In genomic region chr10:100551733-100552132, GRCh38 we compare ENCODE assay signal across 20 cellular contexts. TPM values are rescaled to one million over a fixed set of nuclear protein-coding genes. Genes with fewer than 3 reads are reported as not detected.
DNase-seq lines count a peak whose midpoint lies in the region; ATAC-seq, FAIRE-seq and TF ChIP-seq lines count a peak whose summit lies in the region.
"Had no signal": no experiment of that assay in that cellular context is flagged by ENCODE, and none has a peak within 500 bp of the region (broad histone marks: within the 10 kb centered on the region; RNA-seq: fewer than 3 reads in every experiment).

No MANE protein-coding gene starts in this region.

- no peaks in the 10 kb centered on the region for H3K27me3 Mint-ChIP-seq in progenitor cell of endocrine pancreas

- H3K27ac ChIP-seq in heart right ventricle = no peak overlapping the region
- H3K27ac ChIP-seq in HUES6 (ENCODE audit: low read depth, low read length) = no peak overlapping the region
- H3K27ac ChIP-seq in K562 (ENCODE audit: extremely low read depth, low read depth, low read length) = no peak overlapping the region
- H3K27ac ChIP-seq in upper lobe of left lung = no peak overlapping the region

- H2AFZ ChIP-seq in K562 (ENCODE audit: low read depth, low read length) = no peak overlapping the region

- H3K9me3 ChIP-seq in heart right ventricle = no peaks in the 10 kb centered on the region
- no peaks in the 10 kb centered on the region for H3K9me3 ChIP-seq in HUES6 (ENCODE audit: control insufficient read depth, insufficient read depth, low read depth, low read length)
- H3K9me3 ChIP-seq in K562 (replicated peaks; ENCODE audit: control insufficient read depth, insufficient read depth, low read depth, low read length) = no peaks in the 10 kb centered on the region
- H3K9me3 ChIP-seq in upper lobe of left lung = no peaks in the 10 kb centered on the region
- H3K9me3 ChIP-seq: BE2C had no signal

- H4K20me1 ChIP-seq in K562 (replicated peaks; ENCODE audit: control insufficient read depth, insufficient read depth, low read length) = no peaks in the 10 kb centered on the region

- H3K9ac ChIP-seq in HUES6 (ENCODE audit: low read length) (peak overlapping the region; percentile 23), K562 (ENCODE audit: insufficient read depth in 1 of 2, low read depth in 2 of 2, low read length in 2 of 2) (no peak overlapping the region)

- no peak overlapping the region for H3K4me2 ChIP-seq in K562 (ENCODE audit: insufficient read depth, low read length)

- TF ChIP-seq POLR2A in K562 (conservative IDR thresholded peaks at IDR 0.05) (no peak), upper lobe of left lung (IDR thresholded peaks at IDR 0.05) (no peak)

- TF ChIP-seq EP300 in K562 (IDR thresholded peaks at IDR 0.05; ENCODE audit: low read length) (no peak), upper lobe of left lung (IDR thresholded peaks at IDR 0.05) (no peak)

- CTCF ChIA-PET in K562 (lab: Yijun Ruan, JAX; ENCODE audit: low intra/inter-chr PET ratio) = no interaction called here

- H3K4me3 Mint-ChIP-seq in progenitor cell of endocrine pancreas (ENCODE audit: low read depth) = no peak overlapping the region
- H3K4me3 Mint-ChIP-seq: CD14-positive monocyte; CD8-positive, alpha-beta T cell had no signal

- no peaks in the 10 kb centered on the region for H3K9me3 Mint-ChIP-seq in progenitor cell of endocrine pancreas (ENCODE audit: low read depth)
- H3K9me3 Mint-ChIP-seq: CD14-positive monocyte; CD8-positive, alpha-beta T cell had no signal

- no peaks in the 10 kb centered on the region for H3K9me1 ChIP-seq in K562 (ENCODE audit: control insufficient read depth, insufficient read depth, low read length)

- in situ Hi-C loops in K562 (cut with MboI) = loop anchor here (10.0 to 25.0 kb wide), 2 partner anchors 311 to 463 kb away; no protein-coding TSS in a partner anchor

- WGBS in heart right ventricle, 2 donors = 65 to 69% methylated on average over 6 of the region's 6 CpGs
- 53% methylated on average over 6 of the region's 6 CpGs for WGBS in K562 (ENCODE audit: insufficient coverage, low coverage, missing lambda C conversion rate)
- WGBS in upper lobe of left lung, 2 donors = 63 to 89% methylated on average over 6 of the region's 6 CpGs

- H3K36me3 ChIP-seq in heart right ventricle (peaks cover 0 to 87% (median 19%) of the 10 kb centered on the region in 9 donors), HUES6 (ENCODE audit: control insufficient read depth, insufficient read depth, low read length) (peaks cover 64% of the 10 kb centered on the region), K562 (ENCODE audit: control insufficient read depth, insufficient read depth, low read length) (peaks cover 27% of the 10 kb centered on the region; the same call in 2 of the 3 replicates), upper lobe of left lung (peaks cover 15 to 54% (median 44%) of the 10 kb centered on the region in 4 donors)

- POLR2A ChIA-PET in K562 (lab: Yijun Ruan, JAX) = interaction anchor here (0.6 to 1.8 kb wide), 4 partner anchors 11 to 795 kb away, joined by 3 to 6 read pairs (median 4); no protein-coding TSS in a partner anchor

- H3K4me1 ChIP-seq in heart right ventricle (no peaks in the 10 kb centered on the region), HUES6 (ENCODE audit: control insufficient read depth, insufficient read depth, low read length) (no peaks in the 10 kb centered on the region), K562 (replicated peaks in 1 of 2; ENCODE audit: control insufficient read depth in 2 of 2, insufficient read depth in 2 of 2, low read length in 2 of 2) (no peaks in the 10 kb centered on the region), upper lobe of left lung (no peaks in the 10 kb centered on the region)
- H3K4me1 ChIP-seq: BE2C had no signal

- H3K36me3 Mint-ChIP-seq in progenitor cell of endocrine pancreas (ENCODE audit: insufficient read depth) = peaks cover 13% of the 10 kb centered on the region

- H3K4me1 Mint-ChIP-seq in progenitor cell of endocrine pancreas (ENCODE audit: low read depth) = peaks cover 8% of the 10 kb centered on the region

- DNase-seq in left ventricle myocardium superior (no peak), heart right ventricle (no peak), K562 (ENCODE audit: extremely low read depth in 1 of 4, low spot score in 3 of 4) (no peak), progenitor cell of endocrine pancreas (ENCODE audit: low spot score, unreplicated experiment) (no peak), upper lobe of left lung (no peak), NCI-H345 treated with DMSO at 0.1 percent for 48 hours (lab: John Stamatoyannopoulos, UW; ENCODE audit: unreplicated experiment) (no peak)
- no peak for DNase-seq in activated CD4-positive, alpha-beta T cell treated with anti-CD3 and anti-CD28 coated beads for 48 hours
- DNase-seq: ACHN; BE2C; Calu3; CD8-positive, alpha-beta T cell; DMS79 treated with DMSO at 0.1 percent for 48 hours; EL; GOT3; H7 had no signal

- H3K4me3 ChIP-seq in heart right ventricle (no peak overlapping the region), HUES6 (ENCODE audit: low read depth, low read length) (no peak overlapping the region), K562 (no peak overlapping the region), upper lobe of left lung (no peak overlapping the region)
- H3K4me3 ChIP-seq: GM12878 had no signal

- BruUV-seq in K562 (replicated peaks; lab: Mats Ljungman, UMichigan) = no TSS peak

- no peaks in the 10 kb centered on the region for H3K79me2 ChIP-seq in K562 (ENCODE audit: control insufficient read depth, insufficient read depth, low read length)

- peak; percentile 31 for ATAC-seq in left ventricle myocardium superior
- ATAC-seq in heart right ventricle = no peak
- ATAC-seq in K562 = peak; percentile 34; the same call in 2 of the 3 replicates
- ATAC-seq in upper lobe of left lung (ENCODE audit: low FRiP score in 2 of 2) = no peak
- ATAC-seq: CD8-positive, alpha-beta T cell; GM12878; HCT116 had no signal

- TF ChIP-seq CTCF in heart right ventricle (IDR thresholded peaks at IDR 0.05) (no peak), K562 (IDR thresholded peaks at IDR 0.05 in 2 of 3, conservative IDR thresholded peaks at IDR 0.05 in 1 of 3; ENCODE audit: insufficient read depth in 2 of 3, low read depth in 1 of 3, low read length in 3 of 3) (no peak), progenitor cell of endocrine pancreas (IDR thresholded peaks at IDR 0.05; ENCODE audit: unreplicated experiment) (no peak), upper lobe of left lung (IDR thresholded peaks at IDR 0.05) (no peak)

- no peaks in the 10 kb centered on the region for H3K27me3 ChIP-seq in heart right ventricle
- no peaks in the 10 kb centered on the region for H3K27me3 ChIP-seq in HUES6 (ENCODE audit: control insufficient read depth, insufficient read depth, low read length)
- no peaks in the 10 kb centered on the region for H3K27me3 ChIP-seq in K562 (ENCODE audit: control insufficient read depth in 2 of 2, insufficient read depth in 2 of 2, low read length in 2 of 2)
- no peaks in the 10 kb centered on the region for H3K27me3 ChIP-seq in upper lobe of left lung
- H3K27me3 ChIP-seq: BE2C had no signal

- no peak for FAIRE-seq in K562 (lab: Jason Lieb, UNC)
- FAIRE-seq: A204.1, GM12878 had no signal

- intact Hi-C loops in left ventricle myocardium superior (cut with micrococcal nuclease) = no loop called here
- intact Hi-C loops in heart right ventricle (cut with DNase I) = loop anchor here in 1 of 10 donors (10.0 kb wide), 1 partner anchor 323 kb away; no protein-coding TSS in a partner anchor
- intact Hi-C loops in K562 (cut with micrococcal nuclease) = no loop called here

- no peak for TF ChIP-seq RAD21 in K562 (CRISPR knock-in tag; conservative IDR thresholded peaks at IDR 0.05 in 1 of 2, IDR thresholded peaks at IDR 0.05 in 1 of 2)

- H3K27ac Mint-ChIP-seq in progenitor cell of endocrine pancreas = peak overlapping the region; percentile 16
- H3K27ac Mint-ChIP-seq: CD8-positive, alpha-beta T cell had no signal

RNA-seq across cellular contexts. Expression of gene HIF1AN, which starts 16.0 kb away (rescaled TPM):
- total RNA-seq in left ventricle myocardium superior = 54.6 TPM
- total RNA-seq in heart right ventricle = 10 to 100 TPM; 40.9 to 66.8 (median 50.4) TPM
- 1 to 10 TPM; 7.1 to 7.2 TPM for polyA plus RNA-seq in heart right ventricle
- 28.9 and 30.4 TPM in 2 replicates for total RNA-seq in K562 (2011; cell fraction: chromatin; rRNA removed; ENCODE audit: low replicate concordance)
- total RNA-seq in K562 (2011; cell fraction: nucleolus; rRNA removed) = 12.9 and 13.3 TPM in 2 replicates
- 23.5 and 34.9 TPM in 2 replicates for total RNA-seq in K562 (2011; cell fraction: nucleoplasm; rRNA removed)
- total RNA-seq in K562 (2014; rRNA removed) = 3.1 and 3.8 TPM in 2 replicates
- total RNA-seq in K562 (2014; rRNA removed; fragmentation: Illumina TruSeq; extraction: Trizol) = 11.1 and 14.1 TPM in 2 replicates
- total RNA-seq in K562 (2015; rRNA removed; fragmentation: Illumina TruSeq; extraction: Trizol) = 10.6 and 11.6 TPM in 2 replicates
- 16.8 and 19.1 TPM in 2 replicates for total RNA-seq in K562 (2021)
- 5.1 and 8.5 TPM in 2 replicates for polyA plus RNA-seq in K562 (2011; rRNA removed)
- polyA plus RNA-seq in K562 (2011; cell fraction: cytosol; rRNA removed) = 3.3 and 4.8 TPM in 2 replicates
- 9.0 and 10.7 TPM in 2 replicates for polyA plus RNA-seq in K562 (2011; cell fraction: nucleus; rRNA removed)
- polyA plus RNA-seq in K562 (2012) = 9.0 and 10.2 TPM in 2 replicates
- 6.7 and 7.1 TPM in 2 replicates for polyA plus RNA-seq in K562 (2014; fragmentation: Illumina TruSeq; extraction: Trizol)
- polyA plus RNA-seq in K562 (2014; fragmentation: Nextera tagmentation; extraction: Ambion mirVana) = 1 to 10 TPM; 1.2 to 1.7 TPM
- 4.3 and 6.9 TPM in 2 replicates for polyA plus RNA-seq in K562 (2014; rRNA removed)
- 10.1 and 11.4 TPM in 2 replicates for polyA minus RNA-seq in K562 (2011; rRNA and poly(A)+ RNA removed)
- 3.3 and 3.6 TPM in 2 replicates for polyA minus RNA-seq in K562 (2011; cell fraction: cytosol; rRNA and poly(A)+ RNA removed)
- polyA minus RNA-seq in K562 (2011; cell fraction: nucleus; rRNA and poly(A)+ RNA removed) = 5.3 and 9.0 TPM in 2 replicates
- total RNA-seq in progenitor cell of endocrine pancreas = 67.3 and 74.5 TPM in 2 replicates
- total RNA-seq in upper lobe of left lung = 10 to 100 TPM in 4 of 6 donors, 1 to 10 TPM in 2; 7.2 to 34.6 (median 18.4) TPM

RNA-seq across cellular contexts. Expression of gene NDUFB8, which starts 22.1 kb away (rescaled TPM):
- total RNA-seq in left ventricle myocardium superior = 451 TPM
- 100 to 1,000 TPM; 321 to 498 (median 422) TPM for total RNA-seq in heart right ventricle
- 100 to 1,000 TPM; 750 to 915 TPM for polyA plus RNA-seq in heart right ventricle
- 63.2 and 102 TPM in 2 replicates for total RNA-seq in K562 (2011; cell fraction: chromatin; rRNA removed; ENCODE audit: low replicate concordance)
- 118 and 126 TPM in 2 replicates for total RNA-seq in K562 (2011; cell fraction: nucleolus; rRNA removed)
- total RNA-seq in K562 (2011; cell fraction: nucleoplasm; rRNA removed) = 95.7 and 98.5 TPM in 2 replicates
- total RNA-seq in K562 (2014; rRNA removed) = 262 and 285 TPM in 2 replicates
- total RNA-seq in K562 (2014; rRNA removed; fragmentation: Illumina TruSeq; extraction: Trizol) = 129 and 131 TPM in 2 replicates
- 188 and 199 TPM in 2 replicates for total RNA-seq in K562 (2015; rRNA removed; fragmentation: Illumina TruSeq; extraction: Trizol)
- total RNA-seq in K562 (2021) = 146 and 154 TPM in 2 replicates
- polyA plus RNA-seq in K562 (2011; rRNA removed) = 176 and 195 TPM in 2 replicates
- polyA plus RNA-seq in K562 (2011; cell fraction: cytosol; rRNA removed) = 335 and 444 TPM in 2 replicates
- polyA plus RNA-seq in K562 (2011; cell fraction: nucleus; rRNA removed) = 122 and 141 TPM in 2 replicates
- polyA plus RNA-seq in K562 (2012) = 130 and 201 TPM in 2 replicates
- 149 and 201 TPM in 2 replicates for polyA plus RNA-seq in K562 (2014; fragmentation: Illumina TruSeq; extraction: Trizol)
- 100 to 1,000 TPM; 307 to 360 TPM for polyA plus RNA-seq in K562 (2014; fragmentation: Nextera tagmentation; extraction: Ambion mirVana)
- polyA plus RNA-seq in K562 (2014; rRNA removed) = 307 and 321 TPM in 2 replicates
- 97.2 and 106 TPM in 2 replicates for polyA minus RNA-seq in K562 (2011; rRNA and poly(A)+ RNA removed)
- polyA minus RNA-seq in K562 (2011; cell fraction: cytosol; rRNA and poly(A)+ RNA removed) = 29.7 and 38.8 TPM in 2 replicates
- polyA minus RNA-seq in K562 (2011; cell fraction: nucleus; rRNA and poly(A)+ RNA removed) = 31.5 and 44.4 TPM in 2 replicates
- 159 and 167 TPM in 2 replicates for total RNA-seq in progenitor cell of endocrine pancreas
- 100 to 1,000 TPM; 110 to 152 (median 137) TPM for total RNA-seq in upper lobe of left lung

RNA-seq across cellular contexts. Expression of gene SEC31B, which starts 32.1 kb away (rescaled TPM):
- total RNA-seq in left ventricle myocardium superior = 8.5 TPM
- 10 to 100 TPM in 1 of 10 donors, 1 to 10 TPM in 9; 6.7 to 10.6 (median 8.3) TPM for total RNA-seq in heart right ventricle
- polyA plus RNA-seq in heart right ventricle = 10 to 100 TPM in 1 of 2 donors, 1 to 10 TPM in 1; 2.7 to 28.2 TPM
- total RNA-seq in K562 (2011; cell fraction: chromatin; rRNA removed; ENCODE audit: low replicate concordance) = 69.2 and 102 TPM in 2 replicates
- 39.9 and 43.8 TPM in 2 replicates for total RNA-seq in K562 (2011; cell fraction: nucleolus; rRNA removed)
- 50.3 and 57.0 TPM in 2 replicates for total RNA-seq in K562 (2011; cell fraction: nucleoplasm; rRNA removed)
- total RNA-seq in K562 (2014; rRNA removed) = 0.91 and 1.3 TPM in 2 replicates
- 1.5 and 1.6 TPM in 2 replicates for total RNA-seq in K562 (2014; rRNA removed; fragmentation: Illumina TruSeq; extraction: Trizol)
- 1.2 and 1.5 TPM in 2 replicates for total RNA-seq in K562 (2015; rRNA removed; fragmentation: Illumina TruSeq; extraction: Trizol)
- total RNA-seq in K562 (2021) = 4.2 and 4.6 TPM in 2 replicates
- 7.0 and 14.6 TPM in 2 replicates for polyA plus RNA-seq in K562 (2011; rRNA removed)
- polyA plus RNA-seq in K562 (2011; cell fraction: cytosol; rRNA removed) = 2.5 and 4.6 TPM in 2 replicates
- 107 and 125 TPM in 2 replicates for polyA plus RNA-seq in K562 (2011; cell fraction: nucleus; rRNA removed)
- 4.4 and 17.7 TPM in 2 replicates for polyA plus RNA-seq in K562 (2012)
- polyA plus RNA-seq in K562 (2014; fragmentation: Illumina TruSeq; extraction: Trizol) = 3.4 and 5.1 TPM in 2 replicates
- polyA plus RNA-seq in K562 (2014; fragmentation: Nextera tagmentation; extraction: Ambion mirVana) = 1 to 10 TPM; 1.2 to 2.4 TPM
- polyA plus RNA-seq in K562 (2014; rRNA removed) = 5.9 and 7.2 TPM in 2 replicates
- 4.2 and 4.7 TPM in 2 replicates for polyA minus RNA-seq in K562 (2011; rRNA and poly(A)+ RNA removed)
- polyA minus RNA-seq in K562 (2011; cell fraction: cytosol; rRNA and poly(A)+ RNA removed) = 1.0 and 1.1 TPM in 2 replicates
- polyA minus RNA-seq in K562 (2011; cell fraction: nucleus; rRNA and poly(A)+ RNA removed) = 12.0 and 18.8 TPM in 2 replicates
- total RNA-seq in progenitor cell of endocrine pancreas = 24.0 and 25.5 TPM in 2 replicates
- total RNA-seq in upper lobe of left lung = 10 to 100 TPM in 3 of 6 donors, 1 to 10 TPM in 3; 3.6 to 43.0 (median 10.3) TPM

Comparison
In these comparisons a context has a peak if more than half of its experiments do, and no peak if none do; other contexts are left out.
1. ATAC-seq: peak in left ventricle myocardium superior (single experiment) and K562 (single experiment); none in heart right ventricle (0 of 8) and upper lobe of left lung (0 of 2).